11 cellular contexts compared by ENCODE assay signal in the genomic region with DNA sequence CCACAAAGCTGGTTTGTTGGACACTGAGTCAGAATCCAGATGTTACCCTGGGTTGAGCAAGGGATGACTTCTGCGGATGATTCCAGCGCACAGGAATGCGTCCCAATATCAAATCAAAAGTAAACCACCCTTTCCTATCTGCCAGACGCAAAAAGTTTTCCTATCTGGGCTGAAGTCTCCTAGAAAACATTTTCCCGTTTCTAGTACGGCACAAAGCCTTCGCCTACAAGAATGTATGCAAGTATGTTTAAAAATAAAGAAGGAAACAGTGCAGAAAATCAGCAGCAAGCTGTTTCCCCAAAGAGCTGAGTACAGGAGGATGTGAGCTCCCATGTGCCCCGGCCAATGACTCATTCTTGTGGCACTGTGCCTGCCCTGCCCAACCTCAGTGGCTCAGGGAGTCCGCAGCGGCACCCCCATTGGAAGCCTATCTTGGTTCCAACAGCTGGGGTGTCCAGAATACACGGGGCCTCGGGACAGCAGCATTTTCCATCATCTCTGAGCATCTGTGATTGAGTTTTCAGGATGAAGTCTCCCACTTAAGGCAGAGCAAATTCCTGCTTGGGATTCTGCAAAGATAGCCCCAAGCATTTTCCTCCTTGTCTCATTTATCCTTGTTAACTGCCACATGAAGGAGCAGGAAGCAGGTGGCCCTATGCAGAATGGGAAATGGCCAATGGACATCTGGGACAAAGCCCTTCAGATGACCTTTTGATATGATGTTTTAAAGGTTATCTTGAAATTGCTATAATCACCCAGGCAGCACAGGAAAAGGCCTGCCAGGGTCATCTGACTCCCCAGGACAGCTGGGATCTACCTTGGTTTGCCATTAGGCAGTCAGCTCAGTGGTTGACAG. TPM values are rescaled to one million over a fixed set of nuclear protein-coding genes. Genes with fewer than 3 reads are reported as not detected.
A peak's percentile ranks its signal among the peaks of the same experiment; 100 is the strongest.
DNase-seq lines count a peak whose midpoint lies in the region; ATAC-seq and TF ChIP-seq lines count a peak whose summit lies in the region.
"Had no signal": no experiment of that assay in that cellular context is flagged by ENCODE, and none has a peak within 500 bp of the region (broad histone marks: within the 10 kb centered on the region; RNA-seq: fewer than 3 reads in every experiment).

No MANE protein-coding gene starts in this region.

- CTCF ChIA-PET in activated naive CD4-positive, alpha-beta T cell treated with anti-CD3 and anti-CD28 coated beads, Interleukin-2, amount 10 ng/mL, durations not matched to agents 7 days and 5 days (lab: Charles Lee), result interaction anchor here (3.2 to 6.6 kb wide), 2 partner anchors 24 to 48 kb away, joined by 12 to 57 read pairs; no protein-coding TSS in a partner anchor

- no peak overlapping the region for H3K4me3 Mint-ChIP-seq in activated naive CD4-positive, alpha-beta T cell treated with anti-CD3 and anti-CD28 coated beads, Interleukin-2, amount 10 ng/mL, durations not matched to agents 7 days and 5 days
- H3K4me3 Mint-ChIP-seq: central memory CD8-positive, alpha-beta T cell; T-cell had no signal

- peaks cover 12% of the 10 kb centered on the region for H3K4me1 Mint-ChIP-seq in activated naive CD4-positive, alpha-beta T cell treated with anti-CD3 and anti-CD28 coated beads, Interleukin-2, amount 10 ng/mL, durations not matched to agents 7 days and 5 days

- DNase-seq in Daoy (ENCODE audit: low read depth), result peak; percentile 91
- DNase-seq in RPMI8226, result peak; percentile 50
- peak; percentile 88 for DNase-seq in fibroblast of villous mesenchyme (ENCODE audit: low read depth)
- peak; percentile 72 for DNase-seq in pulmonary artery endothelial cell (ENCODE audit: low read depth, low spot score)
- no peak for DNase-seq in inferior parietal cortex (ENCODE audit: extremely low spot score)
- DNase-seq in activated naive CD4-positive, alpha-beta T cell treated with anti-CD3 and anti-CD28 coated beads, Interleukin-2, amount 10 ng/mL, durations not matched to agents 7 days and 5 days, result no peak

- no peak overlapping the region for H3K27ac Mint-ChIP-seq in activated naive CD4-positive, alpha-beta T cell treated with anti-CD3 and anti-CD28 coated beads, Interleukin-2, amount 10 ng/mL, durations not matched to agents 7 days and 5 days
- H3K27ac Mint-ChIP-seq: progenitor cell of endocrine pancreas, T-cell had no signal

- no peaks in the 10 kb centered on the region for H3K9me3 Mint-ChIP-seq in activated naive CD4-positive, alpha-beta T cell treated with anti-CD3 and anti-CD28 coated beads, Interleukin-2, amount 10 ng/mL, durations not matched to agents 7 days and 5 days
- H3K9me3 Mint-ChIP-seq: central memory CD8-positive, alpha-beta T cell; T-cell had no signal

- H3K27me3 Mint-ChIP-seq in activated naive CD4-positive, alpha-beta T cell treated with anti-CD3 and anti-CD28 coated beads, Interleukin-2, amount 10 ng/mL, durations not matched to agents 7 days and 5 days, result peaks cover 70% of the 10 kb centered on the region

- peak overlapping the region; percentile 17 for H3K4me3 ChIP-seq in fibroblast of villous mesenchyme (ENCODE audit: low read depth, low read length)

- ATAC-seq in GM18909 (IDR thresholded peaks at IDR 0.05; ENCODE audit: poor library complexity, unreplicated experiment) (no peak), HG03520 (IDR thresholded peaks at IDR 0.05; ENCODE audit: unreplicated experiment) (no peak)
- ATAC-seq: T-cell had no signal

- no peak for TF ChIP-seq CTCF in fibroblast of villous mesenchyme (IDR thresholded peaks at IDR 0.05; ENCODE audit: insufficient read depth, low read depth, low read length)

- no peaks in the 10 kb centered on the region for H3K36me3 Mint-ChIP-seq in activated naive CD4-positive, alpha-beta T cell treated with anti-CD3 and anti-CD28 coated beads, Interleukin-2, amount 10 ng/mL, durations not matched to agents 7 days and 5 days
- H3K36me3 Mint-ChIP-seq: T-cell had no signal

RNA-seq across cellular contexts. Expression of a gene that starts 17.5 kb away (rescaled TPM):
- total RNA-seq in Daoy (2014; rRNA removed; shearing (Covaris generic)), result not detected in 2 replicates
- under 0.01 TPM in 1 of 2 replicates, not detected in the other for total RNA-seq in fibroblast of villous mesenchyme
- total RNA-seq in pulmonary artery endothelial cell, result 0.04 TPM in 1 of 2 replicates, not detected in the other

RNA-seq across cellular contexts. Expression of a gene that starts 34.1 kb away (rescaled TPM):
- not detected in 2 replicates for total RNA-seq in Daoy (2014; rRNA removed; shearing (Covaris generic))
- total RNA-seq in fibroblast of villous mesenchyme, result not detected in 2 replicates
- not detected in 2 replicates for total RNA-seq in pulmonary artery endothelial cell
- total RNA-seq: T-cell had no signal

RNA-seq across cellular contexts. Expression of a gene that starts 41.5 kb away (rescaled TPM):
- total RNA-seq in Daoy (2014; rRNA removed; shearing (Covaris generic)), result not detected in 2 replicates
- total RNA-seq in fibroblast of villous mesenchyme (under 0.01 TPM in 1 of 2 replicates, not detected in the other), pulmonary artery endothelial cell (0.11 TPM in 1 of 2 replicates, not detected in the other)
- total RNA-seq: progenitor cell of endocrine pancreas, T-cell had no signal

Comparison
In these comparisons a context has a peak if more than half of its experiments do, and no peak if none do; other contexts are left out.
1. DNase-seq: peak in Daoy (single experiment), RPMI8226 (single experiment), fibroblast of villous mesenchyme (single experiment) and pulmonary artery endothelial cell (single experiment); none in inferior parietal cortex (single experiment) and activated naive CD4-positive, alpha-beta T cell treated with anti-CD3 and anti-CD28 coated beads, Interleukin-2, amount 10 ng/mL, durations not matched to agents 7 days and 5 days (single experiment).